ENCODE assay signal across 1 cellular context in the genomic region with DNA sequence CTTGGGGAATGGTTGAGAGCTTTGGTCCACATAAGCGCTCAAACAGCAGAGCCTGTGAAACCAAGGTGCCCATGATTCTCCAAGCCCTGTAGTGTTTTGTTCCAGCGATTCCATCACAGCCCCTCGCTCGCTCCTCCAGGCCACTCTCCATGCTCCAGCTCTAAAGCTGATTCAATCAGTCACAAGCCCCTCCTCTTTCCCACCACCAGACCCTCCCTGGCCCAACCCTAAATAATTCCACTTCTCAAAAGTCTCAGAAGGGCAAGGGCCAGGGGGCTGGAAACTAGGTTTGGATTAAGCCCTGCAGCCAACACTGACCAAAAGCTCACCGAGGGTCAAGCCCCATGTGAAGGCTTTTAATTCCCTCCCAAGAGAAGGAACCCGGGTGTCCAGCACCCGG.
TF ChIP-seq lines count a peak whose summit lies in the region.

No MANE protein-coding gene starts in this region.

TF ChIP-seq in IMR-90, 13 proteins besides CTCF, POLR2A, EP300 and RAD21:
- TF ChIP-seq MXI1 (IDR thresholded peaks at IDR 0.05; ENCODE audit: borderline replicate concordance, low read depth, low read length) (no peak), CEBPB (IDR thresholded peaks at IDR 0.05; ENCODE audit: low read depth, low read length) (no peak), NFE2L2 (IDR thresholded peaks at IDR 0.05; ENCODE audit: low read depth, low read length) (no peak), FOS (IDR thresholded peaks at IDR 0.05; ENCODE audit: low read depth, low read length) (no peak), MAFK (IDR thresholded peaks at IDR 0.05; ENCODE audit: low read depth, low read length) (no peak), CHD1 (IDR thresholded peaks at IDR 0.05; ENCODE audit: low read depth, low read length) (no peak), SMC3 (IDR thresholded peaks at IDR 0.05; ENCODE audit: low read depth, low read length) (no peak), BHLHE40 (IDR thresholded peaks at IDR 0.05; ENCODE audit: low read depth, low read length) (no peak), RCOR1 (IDR thresholded peaks at IDR 0.05; ENCODE audit: insufficient replicate concordance, low read length) (no peak), RFX5 (IDR thresholded peaks at IDR 0.05; ENCODE audit: low read depth, low read length) (no peak), MAZ (IDR thresholded peaks at IDR 0.05; ENCODE audit: borderline replicate concordance, low read depth, low read length) (no peak)
- TF ChIP-seq, protein P1, sequence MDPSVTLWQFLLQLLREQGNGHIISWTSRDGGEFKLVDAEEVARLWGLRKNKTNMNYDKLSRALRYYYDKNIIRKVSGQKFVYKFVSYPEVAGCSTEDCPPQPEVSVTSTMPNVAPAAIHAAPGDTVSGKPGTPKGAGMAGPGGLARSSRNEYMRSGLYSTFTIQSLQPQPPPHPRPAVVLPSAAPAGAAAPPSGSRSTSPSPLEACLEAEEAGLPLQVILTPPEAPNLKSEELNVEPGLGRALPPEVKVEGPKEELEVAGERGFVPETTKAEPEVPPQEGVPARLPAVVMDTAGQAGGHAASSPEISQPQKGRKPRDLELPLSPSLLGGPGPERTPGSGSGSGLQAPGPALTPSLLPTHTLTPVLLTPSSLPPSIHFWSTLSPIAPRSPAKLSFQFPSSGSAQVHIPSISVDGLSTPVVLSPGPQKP (IDR thresholded peaks at IDR 0.05; ENCODE audit: borderline replicate concordance, low read depth, low read length) = no peak
- TF ChIP-seq, protein P2, sequence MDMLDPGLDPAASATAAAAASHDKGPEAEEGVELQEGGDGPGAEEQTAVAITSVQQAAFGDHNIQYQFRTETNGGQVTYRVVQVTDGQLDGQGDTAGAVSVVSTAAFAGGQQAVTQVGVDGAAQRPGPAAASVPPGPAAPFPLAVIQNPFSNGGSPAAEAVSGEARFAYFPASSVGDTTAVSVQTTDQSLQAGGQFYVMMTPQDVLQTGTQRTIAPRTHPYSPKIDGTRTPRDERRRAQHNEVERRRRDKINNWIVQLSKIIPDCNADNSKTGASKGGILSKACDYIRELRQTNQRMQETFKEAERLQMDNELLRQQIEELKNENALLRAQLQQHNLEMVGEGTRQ (IDR thresholded peaks at IDR 0.05; ENCODE audit: low read depth, low read length) = no peak
